In the genomic region with DNA sequence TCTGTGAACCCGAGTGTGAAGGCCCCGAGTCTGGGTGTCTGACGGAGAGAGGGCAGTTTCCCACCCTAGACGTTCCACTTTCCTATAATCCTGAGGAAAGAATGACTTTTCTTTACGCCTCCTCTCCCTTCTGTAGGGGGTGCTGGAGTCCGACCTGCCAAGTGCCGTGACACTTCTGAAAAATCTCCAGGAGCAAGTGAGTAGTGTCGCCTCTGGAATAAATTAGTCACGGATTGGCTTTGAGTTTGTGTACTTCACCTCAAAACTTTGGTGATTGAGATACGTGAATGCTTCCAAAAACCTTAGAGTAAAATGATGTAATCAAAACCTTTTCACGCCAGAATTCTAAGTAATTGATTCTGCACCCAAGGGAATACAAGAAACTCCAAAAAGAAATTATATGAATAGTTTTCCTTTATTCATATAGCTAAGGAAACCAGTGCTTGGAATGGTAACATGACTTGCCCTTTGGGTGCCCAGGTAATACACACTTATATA, we compare ENCODE assay signal across 8 cellular contexts. TPM values are rescaled to one million over a fixed set of nuclear protein-coding genes. Genes with fewer than 3 reads are reported as not detected.
DNase-seq lines count a peak whose midpoint lies in the region; ATAC-seq, FAIRE-seq and TF ChIP-seq lines count a peak whose summit lies in the region.

No MANE protein-coding gene starts in this region.

- WGBS in A549 (ENCODE audit: missing lambda C conversion rate), result 7% methylated on average over 11 of the region's 11 CpGs

- no peak for TF ChIP-seq EP300 in A549 (IDR thresholded peaks at IDR 0.05)

- no peak for TF ChIP-seq POLR2A in A549 (IDR thresholded peaks at IDR 0.05; ENCODE audit: low read length)
- TF ChIP-seq POLR2A in uterus (IDR thresholded peaks at IDR 0.05), result no peak

- H3K27ac Mint-ChIP-seq in activated B cell treated with CpG ODN at 0.5 μM for 24 hours, result no peak overlapping the region

- peaks cover 39% of the 10 kb centered on the region for H3K36me3 Mint-ChIP-seq in activated B cell treated with CpG ODN at 0.5 μM for 24 hours (ENCODE audit: low read depth)

- H3K4me1 ChIP-seq in A549 (peaks cover 10% of the 10 kb centered on the region; the same call in 2 of the 3 replicates), uterus (peaks cover 0 to 4% of the 10 kb centered on the region in 2 donors)

- H3K9me3 ChIP-seq in A549 (no peaks in the 10 kb centered on the region), uterus (no peaks in the 10 kb centered on the region)

- peaks cover 11% of the 10 kb centered on the region for H3K4me1 Mint-ChIP-seq in activated B cell treated with CpG ODN at 0.5 μM for 24 hours

- TF ChIP-seq RAD21 in A549 (conservative IDR thresholded peaks at IDR 0.05 in 1 of 2, IDR thresholded peaks at IDR 0.05 in 1 of 2), result no peak

- no peaks in the 10 kb centered on the region for H3K27me3 ChIP-seq in uterus

- H3K27ac ChIP-seq in A549 (peak overlapping the region; percentile 77 to 87), uterus (peak overlapping the region; percentile 75 to 88)

- peak overlapping the region; percentile 91 for H3K4me2 ChIP-seq in A549

- no peak overlapping the region for H3K4me3 Mint-ChIP-seq in activated B cell treated with CpG ODN at 0.5 μM for 24 hours

- FAIRE-seq in A549 (lab: Jason Lieb, UNC), result no peak

- peak overlapping the region; percentile 87 for H3K4me3 ChIP-seq in A549
- H3K4me3 ChIP-seq in uterus, result peak overlapping the region; percentile 77 to 93

- CTCF ChIA-PET in A549 (lab: Yijun Ruan, JAX), result interaction anchor here (1.0 to 21.4 kb wide), 5 partner anchors 7 to 93 kb away, joined by 3 to 553 read pairs (median 6); a partner anchor contains a TSS
- CTCF ChIA-PET in activated B cell treated with CpG ODN at 0.5 μM for 24 hours (lab: Charles Lee), result interaction anchor here (0.7 to 0.9 kb wide), 2 partner anchors 9 to 90 kb away, joined by 3 read pairs; no protein-coding TSS in a partner anchor

- ATAC-seq in A549 (peak; percentile 60 to 63), GM21723 (IDR thresholded peaks at IDR 0.05; ENCODE audit: unreplicated experiment) (peak; percentile 21), activated B cell treated with CpG ODN at 0.5 μM for 24 hours (ENCODE audit: low read depth) (peak; percentile 2), left colon (peak; percentile 19)

- H3K27me3 Mint-ChIP-seq in activated B cell treated with CpG ODN at 0.5 μM for 24 hours, result no peaks in the 10 kb centered on the region

- H3K9me3 Mint-ChIP-seq in activated B cell treated with CpG ODN at 0.5 μM for 24 hours, result no peaks in the 10 kb centered on the region

- POLR2A ChIA-PET in A549 (lab: Yijun Ruan, JAX), result interaction anchor here (0.8 to 1.6 kb wide), 3 partner anchors 9 to 163 kb away, joined by 3 to 4 read pairs (median 3); a partner anchor contains a TSS
- POLR2A ChIA-PET in activated B cell treated with CpG ODN at 0.5 μM for 24 hours (lab: Charles Lee), result interaction anchor here (0.7 to 1.5 kb wide), 8 partner anchors 8 to 1782 kb away, joined by 3 to 6 read pairs (median 4); a partner anchor contains a TSS

- no peak for DNase-seq in A549 (ENCODE audit: low read depth in 1 of 2, low spot score in 1 of 2)
- no peak for DNase-seq in activated B cell treated with CpG ODN at 0.5 μM for 24 hours
- no peak for DNase-seq in left colon
- DNase-seq in uterus, result no peak
- DNase-seq in amygdala (lab: John Stamatoyannopoulos, UW), result no peak
- no peak for DNase-seq in NCI-H510A (lab: John Stamatoyannopoulos, UW)
- no peak for DNase-seq in DMS79 (lab: John Stamatoyannopoulos, UW)

- intact Hi-C loops in activated B cell treated with CpG ODN at 0.5 μM for 24 hours (cut with micrococcal nuclease) (loop anchor here (1.0 to 10.0 kb wide), 12 partner anchors 8 to 973 kb away; a partner anchor contains a TSS), left colon (cut with DNase I, micrococcal nuclease) (loop anchor here in 1 of 2 donors (10.0 kb wide), 1 partner anchor 145 kb away; a partner anchor contains a TSS), uterus (cut with DNase I; ENCODE audit: low total_unique reads) (no loop called here)

- TF ChIP-seq CTCF in A549 (IDR thresholded peaks at IDR 0.05), result no peak
- no peak for TF ChIP-seq CTCF in activated B cell treated with CpG ODN at 0.5 μM for 24 hours (IDR thresholded peaks at IDR 0.05)
- no peak for TF ChIP-seq CTCF in uterus (IDR thresholded peaks at IDR 0.05)

- H3K36me3 ChIP-seq in uterus, result no peaks in the 10 kb centered on the region

TF ChIP-seq in A549, 52 proteins besides CTCF, POLR2A, EP300 and RAD21:
- TF ChIP-seq RARB (CRISPR knock-in tag; IDR thresholded peaks at IDR 0.05) (no peak), CBX8 (IDR thresholded peaks at IDR 0.05) (no peak), POLR2AphosphoS2 (conservative IDR thresholded peaks at IDR 0.05; ENCODE audit: low read length) (no peak), RFX5 (IDR thresholded peaks at IDR 0.05) (no peak), ZSCAN20 (CRISPR knock-in tag; IDR thresholded peaks at IDR 0.05) (no peak), GATA3 (IDR thresholded peaks at IDR 0.05; ENCODE audit: borderline replicate concordance) (no peak), HOXB13 (CRISPR knock-in tag; IDR thresholded peaks at IDR 0.05; ENCODE audit: low read depth) (no peak), PHF8 (IDR thresholded peaks at IDR 0.05; ENCODE audit: borderline replicate concordance, low read depth) (peak; percentile 72), EHMT2 (IDR thresholded peaks at IDR 0.05; ENCODE audit: low read depth) (no peak), JUNB (IDR thresholded peaks at IDR 0.05) (no peak), KDM5A (IDR thresholded peaks at IDR 0.05) (peak; percentile 96), CHD2 (IDR thresholded peaks at IDR 0.05; ENCODE audit: low read length, partially characterized antibody) (no peak), NR3C1 (IDR thresholded peaks at IDR 0.05) (no peak), JUN (IDR thresholded peaks at IDR 0.05) (0 out of 5 replicates have a peak, but pooled peaks of 1 of the 2 experiments have one; percentile 17), MYC (IDR thresholded peaks at IDR 0.05; ENCODE audit: borderline replicate concordance, low read length) (no peak)
- TF ChIP-seq, protein P1, sequence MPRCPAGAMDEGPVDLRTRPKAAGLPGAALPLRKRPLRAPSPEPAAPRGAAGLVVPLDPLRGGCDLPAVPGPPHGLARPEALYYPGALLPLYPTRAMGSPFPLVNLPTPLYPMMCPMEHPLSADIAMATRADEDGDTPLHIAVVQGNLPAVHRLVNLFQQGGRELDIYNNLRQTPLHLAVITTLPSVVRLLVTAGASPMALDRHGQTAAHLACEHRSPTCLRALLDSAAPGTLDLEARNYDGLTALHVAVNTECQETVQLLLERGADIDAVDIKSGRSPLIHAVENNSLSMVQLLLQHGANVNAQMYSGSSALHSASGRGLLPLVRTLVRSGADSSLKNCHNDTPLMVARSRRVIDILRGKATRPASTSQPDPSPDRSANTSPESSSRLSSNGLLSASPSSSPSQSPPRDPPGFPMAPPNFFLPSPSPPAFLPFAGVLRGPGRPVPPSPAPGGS (IDR thresholded peaks at IDR 0.05), result 0 out of 3 replicates have a peak, but pooled peaks have one; percentile 3
- TF ChIP-seq, protein P2, sequence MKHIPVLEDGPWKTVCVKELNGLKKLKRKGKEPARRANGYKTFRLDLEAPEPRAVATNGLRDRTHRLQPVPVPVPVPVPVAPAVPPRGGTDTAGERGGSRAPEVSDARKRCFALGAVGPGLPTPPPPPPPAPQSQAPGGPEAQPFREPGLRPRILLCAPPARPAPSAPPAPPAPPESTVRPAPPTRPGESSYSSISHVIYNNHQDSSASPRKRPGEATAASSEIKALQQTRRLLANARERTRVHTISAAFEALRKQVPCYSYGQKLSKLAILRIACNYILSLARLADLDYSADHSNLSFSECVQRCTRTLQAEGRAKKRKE (CRISPR knock-in tag; IDR thresholded peaks at IDR 0.05; ENCODE audit: low read depth), result no peak
- TF ChIP-seq, protein P3, sequence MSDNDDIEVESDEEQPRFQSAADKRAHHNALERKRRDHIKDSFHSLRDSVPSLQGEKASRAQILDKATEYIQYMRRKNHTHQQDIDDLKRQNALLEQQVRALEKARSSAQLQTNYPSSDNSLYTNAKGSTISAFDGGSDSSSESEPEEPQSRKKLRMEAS (IDR thresholded peaks at IDR 0.05), result peak; percentile 11; the same call in 1 of the 2 replicates
- TF ChIP-seq, protein P4, sequence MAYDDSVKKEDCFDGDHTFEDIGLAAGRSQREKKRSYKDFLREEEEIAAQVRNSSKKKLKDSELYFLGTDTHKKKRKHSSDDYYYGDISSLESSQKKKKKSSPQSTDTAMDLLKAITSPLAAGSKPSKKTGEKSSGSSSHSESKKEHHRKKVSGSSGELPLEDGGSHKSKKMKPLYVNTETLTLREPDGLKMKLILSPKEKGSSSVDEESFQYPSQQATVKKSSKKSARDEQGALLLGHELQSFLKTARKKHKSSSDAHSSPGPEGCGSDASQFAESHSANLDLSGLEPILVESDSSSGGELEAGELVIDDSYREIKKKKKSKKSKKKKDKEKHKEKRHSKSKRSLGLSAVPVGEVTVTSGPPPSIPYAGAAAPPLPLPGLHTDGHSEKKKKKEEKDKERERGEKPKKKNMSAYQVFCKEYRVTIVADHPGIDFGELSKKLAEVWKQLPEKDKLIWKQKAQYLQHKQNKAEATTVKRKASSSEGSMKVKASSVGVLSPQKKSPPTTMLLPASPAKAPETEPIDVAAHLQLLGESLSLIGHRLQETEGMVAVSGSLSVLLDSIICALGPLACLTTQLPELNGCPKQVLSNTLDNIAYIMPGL (CRISPR knock-in tag; IDR thresholded peaks at IDR 0.05; ENCODE audit: borderline replicate concordance), result no peak

RNA-seq across cellular contexts. Expression of a gene that starts 0.5 kb away (rescaled TPM):
- polyA plus RNA-seq in A549 (2011; rRNA removed), result 99.5 and 108 TPM in 2 replicates
- 54.5 and 69.4 TPM in 2 replicates for polyA plus RNA-seq in A549 (2012; cell fraction: cytosol; rRNA removed)
- polyA plus RNA-seq in A549 (2012; cell fraction: nucleus; rRNA removed), result 34.4 and 50.6 TPM in 2 replicates
- 62.9 to 68.3 TPM (median 63.5 TPM) in 3 replicates for polyA plus RNA-seq in A549 (2017; fragmentation: RNase III; extraction: RNeasy Plus Mini Kit Qiagen cat#74134 plus additional on column Dnase treatment)
- 35.8 and 43.4 TPM in 2 replicates for polyA minus RNA-seq in A549 (2011; rRNA and poly(A)+ RNA removed)
- total RNA-seq in activated B cell treated with CpG ODN at 0.5 μM for 24 hours, result 60.5 and 67.4 TPM in 2 replicates
- total RNA-seq in left colon, result 10 to 100 TPM; 22.2 to 24.1 TPM
- total RNA-seq in uterus, result 10 to 100 TPM; 14.3 to 53.5 (median 38.9) TPM

RNA-seq across cellular contexts. Expression of a gene that starts 34.5 kb away (rescaled TPM):
- polyA plus RNA-seq in A549 (2011; rRNA removed) (not detected in 2 replicates), A549 (2017; fragmentation: RNase III; extraction: RNeasy Plus Mini Kit Qiagen cat#74134 plus additional on column Dnase treatment) (not detected in 3 replicates)
- not detected in 2 replicates for polyA plus RNA-seq in A549 (2012; cell fraction: cytosol; rRNA removed)
- polyA plus RNA-seq in A549 (2012; cell fraction: nucleus; rRNA removed), result not detected in 2 replicates
- not detected in 2 replicates for polyA minus RNA-seq in A549 (2011; rRNA and poly(A)+ RNA removed)
- total RNA-seq in activated B cell treated with CpG ODN at 0.5 μM for 24 hours (not detected in 2 replicates), left colon (not detected), uterus (1 to 10 TPM in 1 of 4 donors, not detected in 3; 1.6 TPM)

Comparison
In these comparisons a context has a peak if more than half of its experiments do, and no peak if none do; other contexts are left out.
1. ATAC-seq: peak in every context shown above with its lines; median percentile 62 in A549; 21 in GM21723; 19 in left colon; 2 in activated B cell treated with CpG ODN at 0.5 μM for 24 hours.